ENCODE assay signal across 8 cellular contexts in genomic region chr3:64238971-64239667, GRCh38. TPM values are rescaled to one million over a fixed set of nuclear protein-coding genes. Genes with fewer than 3 reads are reported as not detected.
A peak's percentile ranks its signal among the peaks of the same experiment; 100 is the strongest.
DNase-seq lines count a peak whose midpoint lies in the region; ATAC-seq and TF ChIP-seq lines count a peak whose summit lies in the region.

No MANE protein-coding gene starts in this region.

- peak overlapping the region; percentile 77 for H3K27ac ChIP-seq in fibroblast of lung (ENCODE audit: insufficient read depth, low read length)

- H3K4me3 ChIP-seq in BJ (ENCODE audit: low read depth, low read length) (no peak overlapping the region), NT2/D1 (ENCODE audit: insufficient read length, low read depth) (no peak overlapping the region), fibroblast of lung (replicated peaks in 1 of 4; ENCODE audit: control extremely low read depth in 1 of 4, insufficient read depth in 1 of 4, low read depth in 3 of 4, low read length in 4 of 4) (peak overlapping the region in 3 of 4 experiments; percentile 2 to 20 (median 5)), neuron (ENCODE audit: low read length) (no peak overlapping the region)

- H3K27me3 Mint-ChIP-seq in T-cell = no peaks in the 10 kb centered on the region
- no peaks in the 10 kb centered on the region for H3K27me3 Mint-ChIP-seq in activated CD4-positive, alpha-beta T cell treated with anti-CD3 and anti-CD28 coated beads, Interleukin-2, amount 10 ng/mL, durations not matched to agents 24 days and 14 days

- POLR2A ChIA-PET in BJ (lab: Charles Lee) (no interaction called here), T-cell (lab: Charles Lee) (no interaction called here)

- no peaks in the 10 kb centered on the region for H3K36me3 Mint-ChIP-seq in T-cell
- H3K36me3 Mint-ChIP-seq in activated CD4-positive, alpha-beta T cell treated with anti-CD3 and anti-CD28 coated beads, Interleukin-2, amount 10 ng/mL, durations not matched to agents 24 days and 14 days (ENCODE audit: low read depth) = no peaks in the 10 kb centered on the region

- no peak for ATAC-seq in GM18858 (IDR thresholded peaks at IDR 0.05; ENCODE audit: unreplicated experiment)
- ATAC-seq in T-cell (replicated peaks in 1 of 4) = no peak
- no peak for ATAC-seq in HG03457 (IDR thresholded peaks at IDR 0.05; ENCODE audit: unreplicated experiment)

- no peaks in the 10 kb centered on the region for H3K4me1 Mint-ChIP-seq in T-cell
- no peaks in the 10 kb centered on the region for H3K4me1 Mint-ChIP-seq in activated CD4-positive, alpha-beta T cell treated with anti-CD3 and anti-CD28 coated beads, Interleukin-2, amount 10 ng/mL, durations not matched to agents 24 days and 14 days

- no peak overlapping the region for H3K4me3 Mint-ChIP-seq in T-cell
- no peak overlapping the region for H3K4me3 Mint-ChIP-seq in activated CD4-positive, alpha-beta T cell treated with anti-CD3 and anti-CD28 coated beads, Interleukin-2, amount 10 ng/mL, durations not matched to agents 24 days and 14 days

- H3K27me3 ChIP-seq in BJ (ENCODE audit: control insufficient read depth, insufficient read depth, low read length) = no peaks in the 10 kb centered on the region
- no peaks in the 10 kb centered on the region for H3K27me3 ChIP-seq in NT2/D1 (ENCODE audit: insufficient read depth, insufficient read length)
- no peaks in the 10 kb centered on the region for H3K27me3 ChIP-seq in fibroblast of lung (ENCODE audit: control insufficient read depth, insufficient read depth, low read length)
- H3K27me3 ChIP-seq in neuron (ENCODE audit: insufficient read depth, low read length) = no peaks in the 10 kb centered on the region

- intact Hi-C loops in activated CD4-positive, alpha-beta T cell treated with anti-CD3 and anti-CD28 coated beads, Interleukin-2, amount 10 ng/mL, durations not matched to agents 24 days and 14 days (cut with micrococcal nuclease) = no loop called here

- H3K9me3 Mint-ChIP-seq in T-cell = peaks cover 5 to 7% (median 7%) of the 10 kb centered on the region in 3 donors
- H3K9me3 Mint-ChIP-seq in activated CD4-positive, alpha-beta T cell treated with anti-CD3 and anti-CD28 coated beads, Interleukin-2, amount 10 ng/mL, durations not matched to agents 24 days and 14 days = peaks cover 7% of the 10 kb centered on the region

- H3K4me1 ChIP-seq in NT2/D1 (ENCODE audit: insufficient read depth, insufficient read length) (peaks cover 7% of the 10 kb centered on the region), fibroblast of lung (ENCODE audit: control insufficient read depth, extremely low read depth, insufficient read depth, low read length) (peaks cover 10% of the 10 kb centered on the region), neuron (ENCODE audit: insufficient read depth, low read length) (peaks cover 11% of the 10 kb centered on the region)

- H2AFZ ChIP-seq in fibroblast of lung (ENCODE audit: low read length) (no peak overlapping the region), neuron (ENCODE audit: low read depth, low read length) (peak overlapping the region; percentile 55)

- H4K20me1 ChIP-seq in fibroblast of lung (ENCODE audit: control insufficient read depth, extremely low read depth, insufficient read depth, low read length) = no peaks in the 10 kb centered on the region

- H3K36me3 ChIP-seq in BJ (ENCODE audit: control insufficient read depth, insufficient read depth, low read length) = 0 out of 2 replicates have a peak, but pooled peaks cover 1% of the 10 kb centered on the region
- H3K36me3 ChIP-seq in NT2/D1 (ENCODE audit: insufficient read depth, insufficient read length, low read length) = peaks cover 29% of the 10 kb centered on the region
- H3K36me3 ChIP-seq in fibroblast of lung (ENCODE audit: control insufficient read depth, insufficient read depth, low read length) = no peaks in the 10 kb centered on the region
- no peaks in the 10 kb centered on the region for H3K36me3 ChIP-seq in neuron (ENCODE audit: insufficient read depth, low read length)

- no peaks in the 10 kb centered on the region for H3K79me2 ChIP-seq in fibroblast of lung (ENCODE audit: control insufficient read depth, insufficient read depth, low read length)

- H3K4me2 ChIP-seq in fibroblast of lung (ENCODE audit: extremely low read depth, insufficient read depth, low read length) = peak overlapping the region; percentile 62

- DNase-seq in BJ (ENCODE audit: low read depth) = peak; percentile 80
- DNase-seq in NT2/D1 (ENCODE audit: low read depth, low spot score) = peak; percentile 77
- DNase-seq in fibroblast of lung (ENCODE audit: low read depth in 2 of 2) = peak; percentile 94 to 98
- DNase-seq in T-cell = no peak
- DNase-seq in activated CD4-positive, alpha-beta T cell treated with anti-CD3 and anti-CD28 coated beads, Interleukin-2, amount 10 ng/mL, durations not matched to agents 24 days and 14 days = no peak

- H3K9me3 ChIP-seq in NT2/D1 (ENCODE audit: insufficient read depth, low read length) (peaks cover 11% of the 10 kb centered on the region; the same call in 1 of the 2 replicates), fibroblast of lung (ENCODE audit: control insufficient read depth, insufficient read depth, low read depth, low read length) (no peaks in the 10 kb centered on the region), neuron (ENCODE audit: low read length) (peaks cover 5% of the 10 kb centered on the region)

- no peak for TF ChIP-seq CTCF in BJ (IDR thresholded peaks at IDR 0.05; ENCODE audit: insufficient read depth, low read depth, low read length)
- TF ChIP-seq CTCF in fibroblast of lung (conservative IDR thresholded peaks at IDR 0.05 in 1 of 2, IDR thresholded peaks at IDR 0.05 in 1 of 2; ENCODE audit: low read depth in 1 of 2, low read length in 2 of 2) = no peak

- H3K27ac Mint-ChIP-seq in T-cell = no peak overlapping the region
- no peak overlapping the region for H3K27ac Mint-ChIP-seq in activated CD4-positive, alpha-beta T cell treated with anti-CD3 and anti-CD28 coated beads, Interleukin-2, amount 10 ng/mL, durations not matched to agents 24 days and 14 days

- H3K9ac ChIP-seq in NT2/D1 (ENCODE audit: insufficient read length, low read depth) = no peak overlapping the region
- H3K9ac ChIP-seq in fibroblast of lung (ENCODE audit: insufficient read depth, low read length) = peak overlapping the region; percentile 30

- CTCF ChIA-PET in BJ (lab: Yijun Ruan, JAX) (interaction anchor here (1.0 to 1.4 kb wide), 2 partner anchors 14 to 245 kb away, joined by 3 to 4 read pairs; no protein-coding TSS in a partner anchor), T-cell (lab: Charles Lee) (no interaction called here)

RNA-seq across cellular contexts. Expression of gene PRICKLE2, which starts 13.9 kb away (rescaled TPM):
- polyA plus RNA-seq in BJ (2011; rRNA removed) (3.5 and 3.9 TPM in 2 replicates), fibroblast of lung (7.2 and 14.1 TPM in 2 replicates)
- polyA minus RNA-seq in BJ (2011; rRNA and poly(A)+ RNA removed) = 17.4 and 18.2 TPM in 2 replicates
- total RNA-seq in fibroblast of lung (25.9 and 29.4 TPM in 2 replicates), T-cell (under 1 TPM in 3 of 5 donors, not detected in 2; 0.06 to 0.13 (median 0.09) TPM)
- polyA plus RNA-seq in fibroblast of lung (2012) = 5.2 and 10.7 TPM in 2 replicates
- 32.8 and 48.0 TPM in 2 replicates for polyA minus RNA-seq in fibroblast of lung (ENCODE audit: low replicate concordance)
- not detected in 2 replicates for total RNA-seq in activated CD4-positive, alpha-beta T cell treated with anti-CD3 and anti-CD28 coated beads, Interleukin-2, amount 10 ng/mL, durations not matched to agents 24 days and 14 days

Comparison
In these comparisons a context has a peak if more than half of its experiments do, and no peak if none do; other contexts are left out.
1. DNase-seq: peak in BJ (single experiment), NT2/D1 (single experiment) and fibroblast of lung (2 of 2); none in T-cell (0 of 34) and activated CD4-positive, alpha-beta T cell treated with anti-CD3 and anti-CD28 coated beads, Interleukin-2, amount 10 ng/mL, durations not matched to agents 24 days and 14 days (single experiment).
2. H3K4me3 ChIP-seq: peak in fibroblast of lung (3 of 4); none in BJ (single experiment), NT2/D1 (single experiment) and neuron (single experiment).
3. RNA of gene PRICKLE2, which starts 13.9 kb away (total RNA-seq): 25.9 to 29.4 TPM in fibroblast of lung; 0.06 to 0.13 TPM in T-cell and not detected in activated CD4-positive, alpha-beta T cell treated with anti-CD3 and anti-CD28 coated beads, Interleukin-2, amount 10 ng/mL, durations not matched to agents 24 days and 14 days; every median in the first group is over 10 times any median in the second.